ENCODE assay signal across 8 cellular contexts in genomic region chr2:51859260-51859659, GRCh38.
"Had no signal": no experiment of that assay in that cellular context is flagged by ENCODE, and none has a peak within 500 bp of the region (broad histone marks: within the 10 kb centered on the region; RNA-seq: fewer than 3 reads in every experiment).

No MANE protein-coding gene starts in this region.

- H3K27ac ChIP-seq: GM23248 had no signal

- H2AFZ ChIP-seq: GM23248 had no signal

- H3K4me1 ChIP-seq: HAP-1 had no signal

- DNase-seq: GM23248, HFFc6, Kasumi-1, KG1 had no signal

- H3K36me3 ChIP-seq: HAP-1 had no signal

- H3K9me3 ChIP-seq: HAP-1 had no signal

- H3K9ac ChIP-seq: GM23248 had no signal

- H3K4me3 ChIP-seq: GM23248, HAP-1 had no signal

- FAIRE-seq: H1, H54, HTR-8/SVneo had no signal
